Comparison of ENCODE assay signal across 24 cellular contexts in the genomic region with DNA sequence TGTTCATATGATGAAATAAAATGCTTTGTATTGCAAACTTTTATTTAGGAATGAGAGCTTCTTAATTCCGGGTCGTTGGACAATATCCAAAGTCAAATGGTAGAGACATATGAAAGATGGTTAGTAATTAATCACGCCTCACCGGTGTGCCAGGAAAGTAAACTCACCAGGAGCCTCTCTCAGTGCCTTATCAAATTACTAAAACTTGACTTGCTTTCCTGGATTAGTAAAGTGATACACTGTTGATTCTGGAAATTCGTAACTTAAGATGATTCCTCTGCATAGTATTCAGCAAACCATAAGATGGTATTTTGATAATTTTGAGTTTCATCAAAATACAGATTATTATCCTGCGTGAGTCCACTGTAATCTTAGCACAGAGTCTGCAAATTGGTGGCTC.
"Had no signal": no experiment of that assay in that cellular context is flagged by ENCODE, and none has a peak within 500 bp of the region (broad histone marks: within the 10 kb centered on the region; RNA-seq: fewer than 3 reads in every experiment).

No MANE protein-coding gene starts in this region.

- DNase-seq: activated CD4-positive, alpha-beta memory T cell treated with anti-CD3 and anti-CD28 coated beads for 36 hours; activated CD4-positive, alpha-beta T cell treated with anti-CD3 and anti-CD28 coated beads, Interleukin-2, amount 10 ng/mL, durations not matched to agents 24 days and 14 days; activated CD4-positive, CD25-positive, alpha-beta regulatory T cell treated with anti-CD3 and anti-CD28 coated beads, Interleukin-2, amount 50 U/mL, for 72 hours; activated CD8-positive, alpha-beta memory T cell treated with anti-CD3 and anti-CD28 coated beads, Interleukin-2, amount 50 U/mL, for 4 hours; activated effector memory CD4-positive, alpha-beta T cell treated with anti-CD3 and anti-CD28 coated beads, Interleukin-2, amount 50 U/mL, for 16 hours; activated naive CD4-positive, alpha-beta T cell treated with anti-CD3 and anti-CD28 coated beads for 36 hours; activated naive CD8-positive, alpha-beta T cell treated with anti-CD3 and anti-CD28 coated beads for 36 hours; activated T-cell treated with anti-CD3 and anti-CD28 coated beads, Interleukin-2, amount 50 U/mL, for 1 hour; adrenal gland; cerebellar nuclear complex; colonic mucosa; dorsolateral prefrontal cortex; effector memory CD4-positive, alpha-beta T cell; glutamatergic neuron; left ventricle myocardium superior; posterior cingulate gyrus; right cardiac atrium; stimulated activated CD4-positive, alpha-beta T cell treated with anti-CD3 and anti-CD28 coated beads, Interleukin-15, amount 100 ng/mL, for 24 hours; stimulated activated CD4-positive, alpha-beta T cell treated with anti-CD3 and anti-CD28 coated beads, Interleukin-2, amount 100 ng/mL, for 24 hours; stimulated activated naive B cell treated with anti-CD40 and anti-IgM and Interleukin-4, amounts not matched to agents 10 μg/mL and 1 μg/mL and 100 μg/mL, for 72 hours; WERI-Rb-1 had no signal

- H3K27ac ChIP-seq: adrenal gland, ascending aorta, cardiac muscle cell, colonic mucosa, dorsolateral prefrontal cortex, tibial nerve, WERI-Rb-1 had no signal

- ATAC-seq: left ventricle myocardium superior; right cardiac atrium; stimulated activated naive B cell treated with anti-CD40 and anti-IgM and Interleukin-4, amounts not matched to agents 10 μg/mL and 1 μg/mL and 100 μg/mL, for 72 hours had no signal

- H3K27me3 ChIP-seq: adrenal gland, ascending aorta, cardiac muscle cell, colonic mucosa, tibial nerve had no signal

- H3K4me3 ChIP-seq: adrenal gland, ascending aorta, cardiac muscle cell, colonic mucosa, dorsolateral prefrontal cortex, tibial nerve had no signal

- H3K9me3 ChIP-seq: adrenal gland, colonic mucosa had no signal

- H3K36me3 ChIP-seq: adrenal gland, ascending aorta, cardiac muscle cell, colonic mucosa, tibial nerve, WERI-Rb-1 had no signal
